Comparison of ENCODE assay signal across 8 cellular contexts in the genomic region with DNA sequence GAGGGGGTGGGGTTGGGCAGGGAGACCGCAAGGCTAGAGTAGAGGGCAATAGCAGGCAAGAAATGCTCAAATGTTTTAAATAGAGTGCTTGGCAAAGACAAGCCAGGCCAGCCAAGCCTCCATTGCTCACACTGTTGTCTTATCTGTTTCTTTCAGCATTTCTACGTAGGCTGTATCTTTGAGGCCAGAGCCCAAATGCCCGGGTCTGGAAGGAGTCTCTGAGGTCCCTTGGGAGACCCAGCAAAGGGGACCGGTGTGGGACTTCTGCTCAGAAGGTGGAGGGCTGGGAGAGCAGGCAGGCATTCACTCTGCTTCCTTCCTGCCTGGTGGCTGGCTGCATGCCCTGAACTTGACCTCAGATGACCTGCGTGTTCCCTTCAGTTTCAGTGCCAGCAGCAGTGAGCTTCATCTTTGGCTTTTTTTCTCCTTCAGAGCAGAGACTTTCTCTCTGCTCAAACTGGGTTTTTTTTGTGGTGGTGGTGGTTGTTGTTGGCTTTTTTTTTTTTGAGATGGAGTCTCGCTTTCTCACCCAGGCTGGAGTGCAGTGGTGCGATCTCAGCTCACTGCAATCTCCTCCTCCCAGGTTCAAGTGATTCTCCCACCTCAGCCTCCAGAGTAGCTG. TPM values are rescaled to one million over a fixed set of nuclear protein-coding genes. Genes with fewer than 3 reads are reported as not detected.
A peak's percentile ranks its signal among the peaks of the same experiment; 100 is the strongest.
DNase-seq lines count a peak whose midpoint lies in the region; ATAC-seq and TF ChIP-seq lines count a peak whose summit lies in the region.

No MANE protein-coding gene starts in this region.

- 75% methylated on average over 7 of the region's 7 CpGs for WGBS in smooth muscle cell (ENCODE audit: low lambda C conversion rate)

- ATAC-seq in GM21390 (IDR thresholded peaks at IDR 0.05; ENCODE audit: unreplicated experiment): peak; percentile 66

- H3K4me1 ChIP-seq in smooth muscle cell (ENCODE audit: low read depth): no peaks in the 10 kb centered on the region

- no peaks in the 10 kb centered on the region for H3K79me2 ChIP-seq in smooth muscle cell (ENCODE audit: low read depth)

- no peak overlapping the region for H2AFZ ChIP-seq in smooth muscle cell (ENCODE audit: low read depth)

- no peak for TF ChIP-seq CTCF in smooth muscle cell (IDR thresholded peaks at IDR 0.05; ENCODE audit: borderline replicate concordance, insufficient read depth, poor library complexity, severe bottlenecking)

- H3K4me3 ChIP-seq in GM08714 (ENCODE audit: low read length): peak overlapping the region; percentile 15; the same call in 1 of the 2 replicates
- H3K4me3 ChIP-seq in skin epidermis: no peak overlapping the region
- no peak overlapping the region for H3K4me3 ChIP-seq in smooth muscle cell

- DNase-seq in HUDEP-2 (lab: John Stamatoyannopoulos, UW; ENCODE audit: unreplicated experiment in 76 of 76): peak in 75 of 76 experiments; percentile 19 to 95 (median 82)
- DNase-seq in UCSD-AML1 (lab: John Stamatoyannopoulos, UW; ENCODE audit: unreplicated experiment): peak; percentile 74
- peak; percentile 25 for DNase-seq in fibroblast of gingiva (ENCODE audit: low read depth)
- DNase-seq in activated CD4-positive, CD25-positive, alpha-beta regulatory T cell (lab: John Stamatoyannopoulos, UW): no peak
- no peak for DNase-seq in smooth muscle cell (lab: John Stamatoyannopoulos, UW; ENCODE audit: unreplicated experiment)

- no peaks in the 10 kb centered on the region for H4K20me1 ChIP-seq in smooth muscle cell (ENCODE audit: low read depth)

- no peaks in the 10 kb centered on the region for H3F3A ChIP-seq in smooth muscle cell (ENCODE audit: low read depth)

- no peak overlapping the region for H3K4me2 ChIP-seq in smooth muscle cell

- H3K27ac ChIP-seq in skin epidermis: peak overlapping the region in 11 of 21 experiments; percentile 2 to 63 (median 38)
- no peak overlapping the region for H3K27ac ChIP-seq in smooth muscle cell (ENCODE audit: low read depth)

- H3K27me3 ChIP-seq in smooth muscle cell (ENCODE audit: low read depth): no peaks in the 10 kb centered on the region

- no peaks in the 10 kb centered on the region for H3K36me3 ChIP-seq in smooth muscle cell (ENCODE audit: low read depth)

- no peak overlapping the region for H3K9ac ChIP-seq in smooth muscle cell (ENCODE audit: low read depth)

- no peaks in the 10 kb centered on the region for H3K9me3 ChIP-seq in smooth muscle cell (replicated peaks; ENCODE audit: low read depth)

RNA-seq across cellular contexts. Expression of gene TET3, which starts 13.7 kb away (rescaled TPM):
- total RNA-seq in smooth muscle cell: 10.4 and 12.7 TPM in 2 replicates
- 3.2 TPM in 2 replicates for polyA plus RNA-seq in smooth muscle cell

RNA-seq across cellular contexts. Expression of gene DGUOK, which starts 44.3 kb away (rescaled TPM):
- total RNA-seq in smooth muscle cell: 109 and 112 TPM in 2 replicates
- polyA plus RNA-seq in smooth muscle cell: 151 and 154 TPM in 2 replicates

Comparison
In these comparisons a context has a peak if more than half of its experiments do, and no peak if none do; other contexts are left out.
1. DNase-seq: peak in HUDEP-2 (75 of 76), UCSD-AML1 (single experiment) and fibroblast of gingiva (single experiment); none in activated CD4-positive, CD25-positive, alpha-beta regulatory T cell (0 of 4) and smooth muscle cell (single experiment).